Comparison of ENCODE assay signal across 25 cellular contexts in genomic region chr5:35363387-35363965, GRCh38.
DNase-seq lines count a peak whose midpoint lies in the region; ATAC-seq and TF ChIP-seq lines count a peak whose summit lies in the region.
"Had no signal": no experiment of that assay in that cellular context is flagged by ENCODE, and none has a peak within 500 bp of the region (broad histone marks: within the 10 kb centered on the region; RNA-seq: fewer than 3 reads in every experiment).

No MANE protein-coding gene starts in this region.

- H2AFZ ChIP-seq in PC-3 (ENCODE audit: low read length): no peak overlapping the region
- H2AFZ ChIP-seq: GM23338 had no signal

- no peaks in the 10 kb centered on the region for H3K9me2 ChIP-seq in PC-3 (replicated peaks; ENCODE audit: low read length)
- H3K9me2 ChIP-seq: SK-N-SH had no signal

- no peak overlapping the region for H3K4me2 ChIP-seq in PC-3 (ENCODE audit: low read length)
- H3K4me2 ChIP-seq: BLaER1 treated with 17β-estradiol and CSF1 and Interleukin-3, amounts not matched to agents 10 nM and 100 nM; GM23338; SK-N-SH had no signal

- intact Hi-C loops in PC-3 (cut with micrococcal nuclease): no loop called here
- intact Hi-C loops in uterus (cut with DNase I; ENCODE audit: low total_unique reads): no loop called here
- intact Hi-C loops in CD4-positive, alpha-beta memory T cell (cut with micrococcal nuclease): no loop called here
- intact Hi-C loops in left ventricle myocardium superior (cut with micrococcal nuclease): no loop called here

- H3K27ac Mint-ChIP-seq in CD4-positive, alpha-beta memory T cell: no peak overlapping the region
- H3K27ac Mint-ChIP-seq: CD4-positive, alpha-beta T cell; GM23338; HFFc6 had no signal

- no peaks in the 10 kb centered on the region for H3K79me2 ChIP-seq in PC-3 (ENCODE audit: low read length)

- no peaks in the 10 kb centered on the region for H3F3A ChIP-seq in PC-3 (ENCODE audit: low read length, unreplicated experiment)

- BruUV-seq in PC-3 (replicated peaks; lab: Mats Ljungman, UMichigan): no TSS peak

- POLR2A ChIA-PET in PC-3 (lab: Charles Lee; ENCODE audit: unreplicated experiment): no interaction called here
- POLR2A ChIA-PET in CD4-positive, alpha-beta memory T cell (lab: Charles Lee; ENCODE audit: partially characterized antibody): no interaction called here

- no peak overlapping the region for H3K4me3 Mint-ChIP-seq in CD4-positive, alpha-beta memory T cell
- H3K4me3 Mint-ChIP-seq: CD4-positive, alpha-beta T cell; GM23338; HFFc6 had no signal

- CTCF ChIA-PET in PC-3 (lab: Charles Lee): no interaction called here
- CTCF ChIA-PET in CD4-positive, alpha-beta memory T cell (lab: Charles Lee; ENCODE audit: partially characterized antibody): no interaction called here

- no peaks in the 10 kb centered on the region for H3K36me3 ChIP-seq in PC-3 (ENCODE audit: low read depth, low read length)
- no peaks in the 10 kb centered on the region for H3K36me3 ChIP-seq in uterus
- H3K36me3 ChIP-seq in CD4-positive, alpha-beta memory T cell (ENCODE audit: insufficient read depth, low read length): no peaks in the 10 kb centered on the region
- H3K36me3 ChIP-seq: BLaER1 treated with 17β-estradiol and CSF1 and Interleukin-3, amounts not matched to agents 10 nM and 100 nM; HAP-1; Peyer's patch had no signal

- H3K27me3 ChIP-seq in PC-3 (ENCODE audit: low read length) (peaks cover 56% of the 10 kb centered on the region), uterus (no peaks in the 10 kb centered on the region)
- H3K27me3 ChIP-seq in CD4-positive, alpha-beta memory T cell (ENCODE audit: insufficient read depth, low read length): no peaks in the 10 kb centered on the region
- H3K27me3 ChIP-seq: BLaER1 treated with 17β-estradiol and CSF1 and Interleukin-3, amounts not matched to agents 10 nM and 100 nM; Peyer's patch had no signal

- H3K27me3 Mint-ChIP-seq in CD4-positive, alpha-beta memory T cell: peaks cover 6 to 9% of the 10 kb centered on the region in 2 donors

- TF ChIP-seq CTCF in PC-3 (conservative IDR thresholded peaks at IDR 0.05; ENCODE audit: low read depth, low read length) (no peak), uterus (IDR thresholded peaks at IDR 0.05) (no peak)

- peaks cover 0 to 3% (median 0%) of the 10 kb centered on the region in 8 donors for H3K9me3 Mint-ChIP-seq in CD4-positive, alpha-beta memory T cell
- H3K9me3 Mint-ChIP-seq: CD4-positive, alpha-beta T cell; GM23338; HFFc6 had no signal

- H3K27ac ChIP-seq in PC-3 (ENCODE audit: low read length) (no peak overlapping the region), uterus (peak overlapping the region; percentile 17 to 35)
- no peak overlapping the region for H3K27ac ChIP-seq in CD4-positive, alpha-beta memory T cell (ENCODE audit: low read depth, low read length)
- H3K27ac ChIP-seq: BLaER1 treated with 17β-estradiol and CSF1 and Interleukin-3, amounts not matched to agents 10 nM and 100 nM; Peyer's patch had no signal

- H3K36me3 Mint-ChIP-seq in CD4-positive, alpha-beta memory T cell: no peaks in the 10 kb centered on the region

- H3K4me1 ChIP-seq in PC-3 (ENCODE audit: insufficient read depth, low read length) (no peaks in the 10 kb centered on the region), uterus (no peaks in the 10 kb centered on the region)
- no peaks in the 10 kb centered on the region for H3K4me1 ChIP-seq in CD4-positive, alpha-beta memory T cell (ENCODE audit: insufficient read depth, low read length)
- H3K4me1 ChIP-seq: BLaER1 treated with 17β-estradiol and CSF1 and Interleukin-3, amounts not matched to agents 10 nM and 100 nM; HAP-1; Peyer's patch had no signal

- H3K4me3 ChIP-seq in PC-3 (ENCODE audit: low read length): no peak overlapping the region
- H3K4me3 ChIP-seq in uterus: no peak overlapping the region
- H3K4me3 ChIP-seq in CD4-positive, alpha-beta memory T cell (ENCODE audit: low read length in 2 of 2): no peak overlapping the region
- H3K4me3 ChIP-seq: BLaER1 treated with 17β-estradiol and CSF1 and Interleukin-3, amounts not matched to agents 10 nM and 100 nM; GM23338; HAP-1; Peyer's patch had no signal

- H3K9me3 ChIP-seq in PC-3 (ENCODE audit: low read length) (no peaks in the 10 kb centered on the region), uterus (no peaks in the 10 kb centered on the region)
- H3K9me3 ChIP-seq in CD4-positive, alpha-beta memory T cell (ENCODE audit: control insufficient read depth in 1 of 2, low read length in 2 of 2): no peaks in the 10 kb centered on the region
- H3K9me3 ChIP-seq: BLaER1 treated with 17β-estradiol and CSF1 and Interleukin-3, amounts not matched to agents 10 nM and 100 nM; HAP-1; Peyer's patch; SK-N-SH had no signal

- H3K9ac ChIP-seq in PC-3 (ENCODE audit: low read length): no peak overlapping the region
- H3K9ac ChIP-seq: BLaER1 treated with 17β-estradiol and CSF1 and Interleukin-3, amounts not matched to agents 10 nM and 100 nM; SK-N-SH had no signal

- no peak for ATAC-seq in PC-3
- ATAC-seq in left ventricle myocardium superior: no peak
- ATAC-seq: GM23338 had no signal

- TF ChIP-seq POLR2A in uterus (IDR thresholded peaks at IDR 0.05): no peak

- DNase-seq in EL (peak; percentile 43), PC-3 (peak; percentile 37), foreskin melanocyte (peak; percentile 62), uterus (no peak), left ventricle myocardium superior (no peak), cerebellar cortex (ENCODE audit: low spot score) (no peak)
- no peak for DNase-seq in CD4-positive, alpha-beta memory T cell
- DNase-seq: CD4-positive, alpha-beta T cell; COR-L47; DMS53; HFFc6; KBM-7; NCI-H1048; NCI-H1417; NCI-H1694; NCI-H2029 treated with DMSO at 0.1 percent for 48 hours; NCI-H446 treated with DMSO at 0.1 percent for 48 hours; NCI-H526; NCI-H82; NK-92 treated with Interleukin-12 subunit alpha and Interleukin-12 subunit beta, amount 100 ng/mL, for 24 hours; Peyer's patch; SK-N-SH had no signal

- H3K4me1 Mint-ChIP-seq in CD4-positive, alpha-beta memory T cell: no peaks in the 10 kb centered on the region
- H3K4me1 Mint-ChIP-seq: GM23338 had no signal

- no peaks in the 10 kb centered on the region for H4K20me1 ChIP-seq in PC-3 (ENCODE audit: low read length)
- H4K20me1 ChIP-seq: BLaER1 treated with 17β-estradiol and CSF1 and Interleukin-3, amounts not matched to agents 10 nM and 100 nM had no signal

Comparison
In these comparisons a context has a peak if more than half of its experiments do, and no peak if none do; other contexts are left out.
1. DNase-seq: peak in EL (single experiment), PC-3 (single experiment) and foreskin melanocyte (single experiment); none in uterus (0 of 2), CD4-positive, alpha-beta memory T cell (0 of 5), left ventricle myocardium superior (single experiment) and cerebellar cortex (single experiment).
2. H3K27ac ChIP-seq: peak in uterus (2 of 2); none in PC-3 (single experiment) and CD4-positive, alpha-beta memory T cell (single experiment).